ENCODE assay signal across 1 cellular context in the genomic region with DNA sequence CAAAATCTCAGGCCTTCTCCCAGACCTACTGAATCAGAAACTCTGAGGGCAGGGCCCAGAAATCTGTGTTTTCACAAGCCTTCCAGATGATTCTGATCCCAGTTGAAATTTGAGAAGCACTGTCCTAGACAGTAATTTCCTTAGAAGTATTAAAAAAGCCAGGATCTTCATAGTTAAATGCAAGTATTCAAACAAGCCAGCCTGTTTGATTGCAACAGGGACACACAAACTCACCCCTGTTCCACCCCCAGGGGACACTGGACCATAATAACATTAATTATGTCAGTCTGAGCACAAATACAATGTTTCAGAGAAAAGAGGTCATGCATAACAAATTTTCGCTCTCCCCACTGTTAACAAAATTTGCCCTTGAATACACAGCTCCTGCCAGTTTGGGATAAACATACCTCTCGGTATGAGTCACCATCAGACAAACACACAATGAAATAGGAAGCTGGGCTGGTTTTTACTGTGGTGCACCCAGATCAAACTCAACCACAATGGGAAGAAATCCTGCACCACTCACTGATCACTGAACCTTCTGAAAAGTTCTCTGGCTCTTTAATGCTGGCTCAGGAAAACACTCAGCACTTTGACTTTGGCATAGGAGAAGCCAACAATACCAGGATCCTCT.
TF ChIP-seq lines count a peak whose summit lies in the region.

No MANE protein-coding gene starts in this region.

TF ChIP-seq in HepG2, 621 proteins besides CTCF, POLR2A, EP300 and RAD21 (continued from another document and continues in another):
- TF ChIP-seq, protein P1, sequence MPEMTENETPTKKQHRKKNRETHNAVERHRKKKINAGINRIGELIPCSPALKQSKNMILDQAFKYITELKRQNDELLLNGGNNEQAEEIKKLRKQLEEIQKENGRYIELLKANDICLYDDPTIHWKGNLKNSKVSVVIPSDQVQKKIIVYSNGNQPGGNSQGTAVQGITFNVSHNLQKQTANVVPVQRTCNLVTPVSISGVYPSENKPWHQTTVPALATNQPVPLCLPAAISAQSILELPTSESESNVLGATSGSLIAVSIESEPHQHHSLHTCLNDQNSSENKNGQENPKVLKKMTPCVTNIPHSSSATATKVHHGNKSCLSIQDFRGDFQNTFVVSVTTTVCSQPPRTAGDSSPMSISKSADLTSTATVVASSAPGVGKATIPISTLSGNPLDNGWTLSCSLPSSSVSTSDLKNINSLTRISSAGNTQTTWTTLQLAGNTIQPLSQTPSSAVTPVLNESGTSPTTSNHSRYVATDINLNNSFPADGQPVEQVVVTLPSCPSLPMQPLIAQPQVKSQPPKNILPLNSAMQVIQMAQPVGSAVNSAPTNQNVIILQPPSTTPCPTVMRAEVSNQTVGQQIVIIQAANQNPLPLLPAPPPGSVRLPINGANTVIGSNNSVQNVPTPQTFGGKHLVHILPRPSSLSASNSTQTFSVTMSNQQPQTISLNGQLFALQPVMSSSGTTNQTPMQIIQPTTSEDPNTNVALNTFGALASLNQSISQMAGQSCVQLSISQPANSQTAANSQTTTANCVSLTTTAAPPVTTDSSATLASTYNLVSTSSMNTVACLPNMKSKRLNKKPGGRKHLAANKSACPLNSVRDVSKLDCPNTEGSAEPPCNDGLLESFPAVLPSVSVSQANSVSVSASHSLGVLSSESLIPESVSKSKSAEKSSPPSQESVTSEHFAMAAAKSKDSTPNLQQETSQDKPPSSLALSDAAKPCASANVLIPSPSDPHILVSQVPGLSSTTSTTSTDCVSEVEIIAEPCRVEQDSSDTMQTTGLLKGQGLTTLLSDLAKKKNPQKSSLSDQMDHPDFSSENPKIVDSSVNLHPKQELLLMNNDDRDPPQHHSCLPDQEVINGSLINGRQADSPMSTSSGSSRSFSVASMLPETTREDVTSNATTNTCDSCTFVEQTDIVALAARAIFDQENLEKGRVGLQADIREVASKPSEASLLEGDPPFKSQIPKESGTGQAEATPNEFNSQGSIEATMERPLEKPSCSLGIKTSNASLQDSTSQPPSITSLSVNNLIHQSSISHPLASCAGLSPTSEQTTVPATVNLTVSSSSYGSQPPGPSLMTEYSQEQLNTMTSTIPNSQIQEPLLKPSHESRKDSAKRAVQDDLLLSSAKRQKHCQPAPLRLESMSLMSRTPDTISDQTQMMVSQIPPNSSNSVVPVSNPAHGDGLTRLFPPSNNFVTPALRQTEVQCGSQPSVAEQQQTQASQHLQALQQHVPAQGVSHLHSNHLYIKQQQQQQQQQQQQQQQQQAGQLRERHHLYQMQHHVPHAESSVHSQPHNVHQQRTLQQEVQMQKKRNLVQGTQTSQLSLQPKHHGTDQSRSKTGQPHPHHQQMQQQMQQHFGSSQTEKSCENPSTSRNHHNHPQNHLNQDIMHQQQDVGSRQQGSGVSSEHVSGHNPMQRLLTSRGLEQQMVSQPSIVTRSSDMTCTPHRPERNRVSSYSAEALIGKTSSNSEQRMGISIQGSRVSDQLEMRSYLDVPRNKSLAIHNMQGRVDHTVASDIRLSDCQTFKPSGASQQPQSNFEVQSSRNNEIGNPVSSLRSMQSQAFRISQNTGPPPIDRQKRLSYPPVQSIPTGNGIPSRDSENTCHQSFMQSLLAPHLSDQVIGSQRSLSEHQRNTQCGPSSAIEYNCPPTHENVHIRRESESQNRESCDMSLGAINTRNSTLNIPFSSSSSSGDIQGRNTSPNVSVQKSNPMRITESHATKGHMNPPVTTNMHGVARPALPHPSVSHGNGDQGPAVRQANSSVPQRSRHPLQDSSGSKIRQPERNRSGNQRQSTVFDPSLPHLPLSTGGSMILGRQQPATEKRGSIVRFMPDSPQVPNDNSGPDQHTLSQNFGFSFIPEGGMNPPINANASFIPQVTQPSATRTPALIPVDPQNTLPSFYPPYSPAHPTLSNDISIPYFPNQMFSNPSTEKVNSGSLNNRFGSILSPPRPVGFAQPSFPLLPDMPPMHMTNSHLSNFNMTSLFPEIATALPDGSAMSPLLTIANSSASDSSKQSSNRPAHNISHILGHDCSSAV (CRISPR knock-in tag; IDR thresholded peaks at IDR 0.05; ENCODE audit: borderline replicate concordance) = no peak
- TF ChIP-seq MAFF (IDR thresholded peaks at IDR 0.05; ENCODE audit: low read depth, low read length) = peak; percentile 71
- TF ChIP-seq PPARG (CRISPR knock-in tag; conservative IDR thresholded peaks at IDR 0.05) = peak; percentile 69
- TF ChIP-seq FOSL1 (CRISPR knock-in tag; IDR thresholded peaks at IDR 0.05; ENCODE audit: borderline replicate concordance) = peak; percentile 96
- TF ChIP-seq SOX6 (IDR thresholded peaks at IDR 0.05) = no peak
- peak; percentile 91 for TF ChIP-seq SOX6 (CRISPR knock-in tag; IDR thresholded peaks at IDR 0.05)
- peak; percentile 81 for TF ChIP-seq JUN (CRISPR knock-in tag; IDR thresholded peaks at IDR 0.05)
- TF ChIP-seq, protein P2, sequence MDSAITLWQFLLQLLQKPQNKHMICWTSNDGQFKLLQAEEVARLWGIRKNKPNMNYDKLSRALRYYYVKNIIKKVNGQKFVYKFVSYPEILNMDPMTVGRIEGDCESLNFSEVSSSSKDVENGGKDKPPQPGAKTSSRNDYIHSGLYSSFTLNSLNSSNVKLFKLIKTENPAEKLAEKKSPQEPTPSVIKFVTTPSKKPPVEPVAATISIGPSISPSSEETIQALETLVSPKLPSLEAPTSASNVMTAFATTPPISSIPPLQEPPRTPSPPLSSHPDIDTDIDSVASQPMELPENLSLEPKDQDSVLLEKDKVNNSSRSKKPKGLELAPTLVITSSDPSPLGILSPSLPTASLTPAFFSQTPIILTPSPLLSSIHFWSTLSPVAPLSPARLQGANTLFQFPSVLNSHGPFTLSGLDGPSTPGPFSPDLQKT (CRISPR knock-in tag; IDR thresholded peaks at IDR 0.05; ENCODE audit: borderline replicate concordance) = no peak
- TF ChIP-seq ZNF883 (CRISPR knock-in tag; IDR thresholded peaks at IDR 0.05; ENCODE audit: not compliant biosample characterization) = no peak
- TF ChIP-seq SP5 (CRISPR knock-in tag; IDR thresholded peaks at IDR 0.05; ENCODE audit: borderline replicate concordance, low read depth) = no peak
- peak; percentile 62; the same call in 1 of the 2 replicates for TF ChIP-seq FOXO1 (CRISPR knock-in tag; IDR thresholded peaks at IDR 0.05)
- no peak for TF ChIP-seq NONO (IDR thresholded peaks at IDR 0.05)
- TF ChIP-seq NONO (CRISPR knock-in tag; conservative IDR thresholded peaks at IDR 0.05) = no peak
- 0 out of 2 replicates have a peak, but pooled peaks have one; percentile 36 for TF ChIP-seq TARDBP (CRISPR knock-in tag; IDR thresholded peaks at IDR 0.05)
- peak; percentile 98 for TF ChIP-seq FOSL2 (CRISPR knock-in tag; IDR thresholded peaks at IDR 0.05)
- TF ChIP-seq FOXA3 (CRISPR knock-in tag; IDR thresholded peaks at IDR 0.05) = peak; percentile 64
- no peak for TF ChIP-seq ZFP82 (CRISPR knock-in tag; IDR thresholded peaks at IDR 0.05; ENCODE audit: borderline replicate concordance)
- TF ChIP-seq FOXJ3 (CRISPR knock-in tag; IDR thresholded peaks at IDR 0.05; ENCODE audit: borderline replicate concordance) = peak; percentile 33; the same call in 1 of the 2 replicates
- peak; percentile 55 for TF ChIP-seq NCOA2 (CRISPR knock-in tag; IDR thresholded peaks at IDR 0.05)
- TF ChIP-seq YY1 (IDR thresholded peaks at IDR 0.05; ENCODE audit: insufficient read depth, insufficient replicate concordance, low read depth, low read length) = no peak
- no peak for TF ChIP-seq ESRRA (CRISPR knock-in tag; IDR thresholded peaks at IDR 0.05; ENCODE audit: low read depth)
- no peak for TF ChIP-seq MTA3 (CRISPR knock-in tag; IDR thresholded peaks at IDR 0.05)
- 0 out of 2 replicates have a peak, but pooled peaks have one; percentile 22 for TF ChIP-seq POGZ (CRISPR knock-in tag; IDR thresholded peaks at IDR 0.05)
- TF ChIP-seq, protein P3, sequence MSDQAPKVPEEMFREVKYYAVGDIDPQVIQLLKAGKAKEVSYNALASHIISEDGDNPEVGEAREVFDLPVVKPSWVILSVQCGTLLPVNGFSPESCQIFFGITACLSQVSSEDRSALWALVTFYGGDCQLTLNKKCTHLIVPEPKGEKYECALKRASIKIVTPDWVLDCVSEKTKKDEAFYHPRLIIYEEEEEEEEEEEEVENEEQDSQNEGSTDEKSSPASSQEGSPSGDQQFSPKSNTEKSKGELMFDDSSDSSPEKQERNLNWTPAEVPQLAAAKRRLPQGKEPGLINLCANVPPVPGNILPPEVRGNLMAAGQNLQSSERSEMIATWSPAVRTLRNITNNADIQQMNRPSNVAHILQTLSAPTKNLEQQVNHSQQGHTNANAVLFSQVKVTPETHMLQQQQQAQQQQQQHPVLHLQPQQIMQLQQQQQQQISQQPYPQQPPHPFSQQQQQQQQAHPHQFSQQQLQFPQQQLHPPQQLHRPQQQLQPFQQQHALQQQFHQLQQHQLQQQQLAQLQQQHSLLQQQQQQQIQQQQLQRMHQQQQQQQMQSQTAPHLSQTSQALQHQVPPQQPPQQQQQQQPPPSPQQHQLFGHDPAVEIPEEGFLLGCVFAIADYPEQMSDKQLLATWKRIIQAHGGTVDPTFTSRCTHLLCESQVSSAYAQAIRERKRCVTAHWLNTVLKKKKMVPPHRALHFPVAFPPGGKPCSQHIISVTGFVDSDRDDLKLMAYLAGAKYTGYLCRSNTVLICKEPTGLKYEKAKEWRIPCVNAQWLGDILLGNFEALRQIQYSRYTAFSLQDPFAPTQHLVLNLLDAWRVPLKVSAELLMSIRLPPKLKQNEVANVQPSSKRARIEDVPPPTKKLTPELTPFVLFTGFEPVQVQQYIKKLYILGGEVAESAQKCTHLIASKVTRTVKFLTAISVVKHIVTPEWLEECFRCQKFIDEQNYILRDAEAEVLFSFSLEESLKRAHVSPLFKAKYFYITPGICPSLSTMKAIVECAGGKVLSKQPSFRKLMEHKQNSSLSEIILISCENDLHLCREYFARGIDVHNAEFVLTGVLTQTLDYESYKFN (CRISPR knock-in tag; conservative IDR thresholded peaks at IDR 0.05) = peak; percentile 70
- TF ChIP-seq, protein P4, sequence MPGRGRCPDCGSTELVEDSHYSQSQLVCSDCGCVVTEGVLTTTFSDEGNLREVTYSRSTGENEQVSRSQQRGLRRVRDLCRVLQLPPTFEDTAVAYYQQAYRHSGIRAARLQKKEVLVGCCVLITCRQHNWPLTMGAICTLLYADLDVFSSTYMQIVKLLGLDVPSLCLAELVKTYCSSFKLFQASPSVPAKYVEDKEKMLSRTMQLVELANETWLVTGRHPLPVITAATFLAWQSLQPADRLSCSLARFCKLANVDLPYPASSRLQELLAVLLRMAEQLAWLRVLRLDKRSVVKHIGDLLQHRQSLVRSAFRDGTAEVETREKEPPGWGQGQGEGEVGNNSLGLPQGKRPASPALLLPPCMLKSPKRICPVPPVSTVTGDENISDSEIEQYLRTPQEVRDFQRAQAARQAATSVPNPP (CRISPR knock-in tag; IDR thresholded peaks at IDR 0.05) = no peak
- TF ChIP-seq SIX4 (CRISPR knock-in tag; IDR thresholded peaks at IDR 0.05) = peak; percentile 70; the same call in 1 of the 2 replicates
- TF ChIP-seq, protein P5, sequence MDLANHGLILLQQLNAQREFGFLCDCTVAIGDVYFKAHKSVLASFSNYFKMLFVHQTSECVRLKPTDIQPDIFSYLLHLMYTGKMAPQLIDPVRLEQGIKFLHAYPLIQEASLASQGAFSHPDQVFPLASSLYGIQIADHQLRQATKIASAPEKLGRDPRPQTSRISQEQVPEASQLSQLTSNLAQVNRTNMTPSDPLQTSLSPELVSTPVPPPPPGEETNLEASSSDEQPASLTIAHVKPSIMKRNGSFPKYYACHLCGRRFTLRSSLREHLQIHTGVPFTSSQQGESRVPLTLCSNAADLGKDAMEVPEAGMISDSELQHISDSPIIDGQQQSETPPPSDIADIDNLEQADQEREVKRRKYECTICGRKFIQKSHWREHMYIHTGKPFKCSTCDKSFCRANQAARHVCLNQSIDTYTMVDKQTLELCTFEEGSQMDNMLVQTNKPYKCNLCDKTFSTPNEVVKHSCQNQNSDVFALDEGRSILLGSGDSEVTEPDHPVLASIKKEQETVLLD (CRISPR knock-in tag; IDR thresholded peaks at IDR 0.05; ENCODE audit: low read depth) = no peak
- no peak for TF ChIP-seq SSRP1 (CRISPR knock-in tag; IDR thresholded peaks at IDR 0.05)
- no peak for TF ChIP-seq PRPF4 (IDR thresholded peaks at IDR 0.05; ENCODE audit: low read depth, low read length, poor library complexity, severe bottlenecking)
- TF ChIP-seq LCORL (IDR thresholded peaks at IDR 0.05) = peak; percentile 78
- peak; percentile 98 for TF ChIP-seq LCORL (CRISPR knock-in tag; IDR thresholded peaks at IDR 0.05)
- TF ChIP-seq ZNF850 (CRISPR knock-in tag; conservative IDR thresholded peaks at IDR 0.05) = no peak
- TF ChIP-seq, protein P6, sequence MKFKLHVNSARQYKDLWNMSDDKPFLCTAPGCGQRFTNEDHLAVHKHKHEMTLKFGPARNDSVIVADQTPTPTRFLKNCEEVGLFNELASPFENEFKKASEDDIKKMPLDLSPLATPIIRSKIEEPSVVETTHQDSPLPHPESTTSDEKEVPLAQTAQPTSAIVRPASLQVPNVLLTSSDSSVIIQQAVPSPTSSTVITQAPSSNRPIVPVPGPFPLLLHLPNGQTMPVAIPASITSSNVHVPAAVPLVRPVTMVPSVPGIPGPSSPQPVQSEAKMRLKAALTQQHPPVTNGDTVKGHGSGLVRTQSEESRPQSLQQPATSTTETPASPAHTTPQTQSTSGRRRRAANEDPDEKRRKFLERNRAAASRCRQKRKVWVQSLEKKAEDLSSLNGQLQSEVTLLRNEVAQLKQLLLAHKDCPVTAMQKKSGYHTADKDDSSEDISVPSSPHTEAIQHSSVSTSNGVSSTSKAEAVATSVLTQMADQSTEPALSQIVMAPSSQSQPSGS (CRISPR knock-in tag; IDR thresholded peaks at IDR 0.05) = peak; percentile 58; the same call in 1 of the 2 replicates
- TF ChIP-seq, protein P7, sequence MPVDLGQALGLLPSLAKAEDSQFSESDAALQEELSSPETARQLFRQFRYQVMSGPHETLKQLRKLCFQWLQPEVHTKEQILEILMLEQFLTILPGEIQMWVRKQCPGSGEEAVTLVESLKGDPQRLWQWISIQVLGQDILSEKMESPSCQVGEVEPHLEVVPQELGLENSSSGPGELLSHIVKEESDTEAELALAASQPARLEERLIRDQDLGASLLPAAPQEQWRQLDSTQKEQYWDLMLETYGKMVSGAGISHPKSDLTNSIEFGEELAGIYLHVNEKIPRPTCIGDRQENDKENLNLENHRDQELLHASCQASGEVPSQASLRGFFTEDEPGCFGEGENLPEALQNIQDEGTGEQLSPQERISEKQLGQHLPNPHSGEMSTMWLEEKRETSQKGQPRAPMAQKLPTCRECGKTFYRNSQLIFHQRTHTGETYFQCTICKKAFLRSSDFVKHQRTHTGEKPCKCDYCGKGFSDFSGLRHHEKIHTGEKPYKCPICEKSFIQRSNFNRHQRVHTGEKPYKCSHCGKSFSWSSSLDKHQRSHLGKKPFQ (CRISPR knock-in tag; IDR thresholded peaks at IDR 0.05; ENCODE audit: insufficient replicate concordance) = peak; percentile 38
- no peak for TF ChIP-seq SMAD3 (CRISPR knock-in tag; IDR thresholded peaks at IDR 0.05)
- TF ChIP-seq ZNF816 (CRISPR knock-in tag; IDR thresholded peaks at IDR 0.05; ENCODE audit: borderline replicate concordance) = no peak
- peak; percentile 40; the same call in 1 of the 2 replicates for TF ChIP-seq CBX5 (CRISPR knock-in tag; IDR thresholded peaks at IDR 0.05; ENCODE audit: borderline replicate concordance)
- no peak for TF ChIP-seq NCOR1 (IDR thresholded peaks at IDR 0.05; ENCODE audit: borderline replicate concordance, low read length)
- TF ChIP-seq PHF21A (CRISPR knock-in tag; IDR thresholded peaks at IDR 0.05) = peak; percentile 65; the same call in 1 of the 2 replicates
- no peak for TF ChIP-seq MED13 (CRISPR knock-in tag; IDR thresholded peaks at IDR 0.05)
- TF ChIP-seq MEF2D (CRISPR knock-in tag; IDR thresholded peaks at IDR 0.05) = no peak
